Comparison of ENCODE assay signal across 19 cellular contexts in genomic region chr19:1116726-1117581, GRCh38. TPM values are rescaled to one million over a fixed set of nuclear protein-coding genes. Genes with fewer than 3 reads are reported as not detected.
DNase-seq lines count a peak whose midpoint lies in the region; ATAC-seq and TF ChIP-seq lines count a peak whose summit lies in the region.
"Had no signal": no experiment of that assay in that cellular context is flagged by ENCODE, and none has a peak within 500 bp of the region (broad histone marks: within the 10 kb centered on the region; RNA-seq: fewer than 3 reads in every experiment).

No MANE protein-coding gene starts in this region.

- no peaks in the 10 kb centered on the region for H3K9me3 ChIP-seq in IMR-90 (ENCODE audit: control insufficient read depth, insufficient read depth, low read length)
- H3K9me3 ChIP-seq in endodermal cell (ENCODE audit: control insufficient read depth, low read length), result no peaks in the 10 kb centered on the region
- H3K9me3 ChIP-seq in spleen, result no peaks in the 10 kb centered on the region

- TF ChIP-seq CTCF in GM23338 (conservative IDR thresholded peaks at IDR 0.05; ENCODE audit: low read depth in 2 of 2) (no peak), IMR-90 (conservative IDR thresholded peaks at IDR 0.05; ENCODE audit: low read depth, low read length) (no peak), endodermal cell (conservative IDR thresholded peaks at IDR 0.05) (no peak), spleen (IDR thresholded peaks at IDR 0.05 in 8 of 11, conservative IDR thresholded peaks at IDR 0.05 in 3 of 11) (no peak)

- H3K4me1 Mint-ChIP-seq in GM23338 (peaks cover 2% of the 10 kb centered on the region; the same call in 1 of the 3 replicates), endodermal cell (no peaks in the 10 kb centered on the region), T-cell (peaks cover 0 to 2% (median 1%) of the 10 kb centered on the region in 3 donors)

- H4K8ac ChIP-seq in IMR-90 (ENCODE audit: low read depth in 2 of 2, low read length in 2 of 2), result no peak overlapping the region

- DNase-seq in GM23338 (ENCODE audit: low spot score), result peak; percentile 57
- DNase-seq in IMR-90, result no peak
- peak; percentile 73 for DNase-seq in endodermal cell
- DNase-seq in spleen, result peak; percentile 72
- no peak for DNase-seq in NCI-H69 (lab: John Stamatoyannopoulos, UW)
- no peak for DNase-seq in T-cell
- no peak for DNase-seq in stimulated activated CD4-positive, alpha-beta T cell treated with anti-CD3 and anti-CD28 coated beads, Interleukin-2, amount 100 ng/mL, for 48 hours
- DNase-seq: ACHN, AML-193, GDM1, NCI-H1417 treated with DMSO at 0.1 percent for 48 hours, NCI-H187 treated with DMSO at 0.1 percent for 48 hours, NCI-H2227 treated with DMSO at 0.1 percent for 48 hours, NCI-H510A treated with DMSO at 0.1 percent for 48 hours, NCI-H82, RPMI8226 had no signal

- H3K4me3 ChIP-seq in GM23338, result no peak overlapping the region
- H3K4me3 ChIP-seq in IMR-90 (ENCODE audit: insufficient read depth, low read depth, low read length), result no peak overlapping the region
- H3K4me3 ChIP-seq in endodermal cell (ENCODE audit: low read length), result no peak overlapping the region
- H3K4me3 ChIP-seq in spleen, result no peak overlapping the region

- no peak overlapping the region for H4K5ac ChIP-seq in IMR-90 (ENCODE audit: low read depth, low read length)

- no peaks in the 10 kb centered on the region for H3K79me2 ChIP-seq in GM23338 (replicated peaks; ENCODE audit: insufficient read depth)

- TF ChIP-seq POLR2A in IMR-90 (IDR thresholded peaks at IDR 0.05; ENCODE audit: low read depth, low read length) (no peak), spleen (IDR thresholded peaks at IDR 0.05) (no peak)

- H2AFZ ChIP-seq in GM23338, result no peak overlapping the region
- H2AFZ ChIP-seq in IMR-90 (replicated peaks; ENCODE audit: low read length, poor library complexity), result no peak overlapping the region

- H3K9me2 ChIP-seq in GM23338 (ENCODE audit: insufficient read depth), result no peaks in the 10 kb centered on the region

- H3K27ac Mint-ChIP-seq in GM23338 (no peak overlapping the region), endodermal cell (no peak overlapping the region), T-cell (no peak overlapping the region)

- no peak for TF ChIP-seq RAD21 in IMR-90 (IDR thresholded peaks at IDR 0.05; ENCODE audit: low read length)

- no peak overlapping the region for H3K23ac ChIP-seq in IMR-90 (ENCODE audit: low read depth, low read length)

- no peak overlapping the region for H2BK120ac ChIP-seq in IMR-90 (ENCODE audit: low read depth, low read length)

- WGBS in IMR-90 (ENCODE audit: extremely low coverage in 2 of 2, insufficient read length in 1 of 2), 2 experiments, result 95% methylated on average over 37 of the region's 52 CpGs; no CpG with 5 or more reads in 1 of the 2 experiments
- WGBS in endodermal cell (ENCODE audit: insufficient coverage in 1 of 2, insufficient read length in 1 of 2), 2 experiments, result 94% methylated on average over 34 to 52 of the region's 52 CpGs
- 90 to 96% (median 92%) methylated on average over 36 to 52 of the region's 52 CpGs for WGBS in spleen, 5 donors

- POLR2A ChIA-PET in IMR-90 (lab: Charles Lee; ENCODE audit: unreplicated experiment), result no interaction called here
- POLR2A ChIA-PET in T-cell (lab: Charles Lee), result interaction anchor here in 1 of 2 donors (0.6 kb wide), 1 partner anchor 13 kb away, joined by 3 read pairs; no protein-coding TSS in a partner anchor

- H3K27me3 ChIP-seq in GM23338 (ENCODE audit: insufficient read depth), result no peaks in the 10 kb centered on the region
- no peaks in the 10 kb centered on the region for H3K27me3 ChIP-seq in IMR-90 (ENCODE audit: control insufficient read depth, insufficient read depth, low read length)
- no peaks in the 10 kb centered on the region for H3K27me3 ChIP-seq in endodermal cell (ENCODE audit: control insufficient read depth, insufficient read depth, low read length, poor library complexity, severe bottlenecking)
- H3K27me3 ChIP-seq in spleen (replicated peaks in 1 of 7), result no peaks in the 10 kb centered on the region

- 0 out of 2 replicates have a peak, but pooled peaks cover 3% of the 10 kb centered on the region for H3F3A ChIP-seq in GM23338 (replicated peaks; ENCODE audit: low read depth)

- H3K36me3 ChIP-seq in GM23338 (ENCODE audit: insufficient read depth) (no peaks in the 10 kb centered on the region), IMR-90 (ENCODE audit: control insufficient read depth, insufficient read depth, low read length) (peaks cover 86% of the 10 kb centered on the region), endodermal cell (ENCODE audit: control insufficient read depth, insufficient read depth, low read length) (peaks cover 34% of the 10 kb centered on the region), spleen (peaks cover 7 to 100% (median 99%) of the 10 kb centered on the region in 6 donors)

- H3K9ac ChIP-seq in IMR-90 (ENCODE audit: low read depth, low read length) (no peak overlapping the region), endodermal cell (ENCODE audit: extremely low read depth, low read length, poor library complexity, severe bottlenecking) (no peak overlapping the region)
- H3K9ac ChIP-seq: KMS-11 had no signal

- H2BK20ac ChIP-seq in IMR-90 (ENCODE audit: low read depth, low read length), result no peak overlapping the region

- H3K36me3 Mint-ChIP-seq in GM23338 (ENCODE audit: low read depth), result peaks cover 19% of the 10 kb centered on the region
- peaks cover 29% of the 10 kb centered on the region for H3K36me3 Mint-ChIP-seq in endodermal cell (ENCODE audit: low read depth)
- H3K36me3 Mint-ChIP-seq in T-cell, result peaks cover 10% of the 10 kb centered on the region

- H2AK5ac ChIP-seq in IMR-90 (ENCODE audit: low read depth, low read length), result no peak overlapping the region

- in situ Hi-C loops in IMR-90 (cut with MboI; ENCODE audit: low sequenced_read_pairs), result no loop called here

- CTCF ChIA-PET in IMR-90 (lab: Yijun Ruan, JAX) (no interaction called here), T-cell (lab: Charles Lee) (no interaction called here)

- intact Hi-C loops in IMR-90 (cut with micrococcal nuclease) (no loop called here), spleen (cut with DNase I; ENCODE audit: low total_unique reads) (no loop called here)

- H3K4me3 Mint-ChIP-seq in GM23338 (no peak overlapping the region), endodermal cell (no peak overlapping the region), T-cell (no peak overlapping the region)
- H3K4me3 Mint-ChIP-seq: CD14-positive monocyte had no signal

- H4K20me1 ChIP-seq in GM23338 (replicated peaks; ENCODE audit: insufficient read depth), result no peaks in the 10 kb centered on the region; the same call in 1 of the 2 replicates
- peaks cover 19% of the 10 kb centered on the region for H4K20me1 ChIP-seq in IMR-90 (ENCODE audit: insufficient read depth, low read length)

- H3K9me3 Mint-ChIP-seq in GM23338 (no peaks in the 10 kb centered on the region), endodermal cell (no peaks in the 10 kb centered on the region), T-cell (no peaks in the 10 kb centered on the region)

- peaks cover 11 to 41% of the 10 kb centered on the region in 2 experiments for H3K79me1 ChIP-seq in IMR-90 (ENCODE audit: low read depth in 1 of 2, low read length in 2 of 2)

- ATAC-seq in GM23338 (peak; percentile 7; the same call in 2 of the 3 replicates), IMR-90 (ENCODE audit: low read depth) (no peak), T-cell (replicated peaks in 1 of 4) (no peak)
- ATAC-seq: HCT116 had no signal

- H3K27me3 Mint-ChIP-seq in GM23338 (ENCODE audit: insufficient read depth, low read depth, poor library complexity) (peaks cover 6% of the 10 kb centered on the region), endodermal cell (ENCODE audit: insufficient read depth) (no peaks in the 10 kb centered on the region), T-cell (no peaks in the 10 kb centered on the region)

- H3K4me1 ChIP-seq in GM23338 (ENCODE audit: insufficient read depth) (no peaks in the 10 kb centered on the region), IMR-90 (ENCODE audit: control insufficient read depth, insufficient read depth, low read length) (peaks cover 11% of the 10 kb centered on the region), endodermal cell (ENCODE audit: control insufficient read depth, insufficient read depth, low read length) (no peaks in the 10 kb centered on the region), spleen (peaks cover 12 to 61% (median 25%) of the 10 kb centered on the region in 6 donors)

- no peak overlapping the region for H2BK5ac ChIP-seq in IMR-90 (ENCODE audit: low read depth, low read length, poor library complexity, severe bottlenecking)

- H3K18ac ChIP-seq in IMR-90 (ENCODE audit: low read depth, low read length), result no peak overlapping the region

- H3K27ac ChIP-seq in GM23338 (ENCODE audit: low read depth) (no peak overlapping the region), IMR-90 (ENCODE audit: insufficient read depth, low read length) (no peak overlapping the region), endodermal cell (ENCODE audit: low read depth, low read length) (no peak overlapping the region), spleen (peak overlapping the region in 3 of 8 donors; percentile 32 to 66 (median 41))
- H3K27ac ChIP-seq: KMS-11 had no signal

- BruUV-seq in IMR-90 (replicated peaks; lab: Mats Ljungman, UMichigan), result no TSS peak

- no peak overlapping the region for H3K56ac ChIP-seq in IMR-90 (ENCODE audit: extremely low read depth, insufficient read depth, low read length)

- H2BK15ac ChIP-seq in IMR-90 (ENCODE audit: low read depth, low read length), result no peak overlapping the region

- H2AK9ac ChIP-seq in IMR-90 (replicated peaks; ENCODE audit: low read depth, low read length, poor library complexity), result peak overlapping the region; percentile 16

- H4K91ac ChIP-seq in IMR-90 (ENCODE audit: insufficient read depth, low read depth, low read length), result no peak overlapping the region

- no peak overlapping the region for H3K14ac ChIP-seq in IMR-90 (replicated peaks; ENCODE audit: low read depth, low read length)

- H3K9me1 ChIP-seq in IMR-90 (ENCODE audit: insufficient read depth, low read length), result no peaks in the 10 kb centered on the region

- dilution Hi-C loops in IMR-90 (cut with HindIII; ENCODE audit: low sequenced_read_pairs, unreplicated experiment), result no loop called here

- no peak overlapping the region for H3K4ac ChIP-seq in IMR-90 (ENCODE audit: low read depth, low read length)

- H3K4me2 ChIP-seq in GM23338, result no peak overlapping the region
- no peak overlapping the region for H3K4me2 ChIP-seq in IMR-90 (ENCODE audit: low read depth, low read length)
- H3K4me2 ChIP-seq: KMS-11 had no signal

RNA-seq across cellular contexts. Expression of gene GPX4, which starts 13.2 kb away (rescaled TPM):
- 284 and 351 TPM in 2 replicates for total RNA-seq in GM23338 (2014; rRNA removed; shearing (Covaris generic))
- polyA plus RNA-seq in GM23338 (2016; fragmentation: Nextera tagmentation; extraction: Ambion mirVana) (543 and 573 TPM in 2 replicates), IMR-90 (2012; rRNA removed) (1,083 and 1,136 TPM in 2 replicates), spleen (100 to 1,000 TPM; 480 to 562 (median 522) TPM)
- total RNA-seq in IMR-90 (2012; rRNA removed) (357 and 415 TPM in 2 replicates), endodermal cell (100 to 1,000 TPM; 331 to 449 TPM), spleen (100 to 1,000 TPM; 138 to 275 (median 216) TPM), T-cell (100 to 1,000 TPM; 139 to 221 (median 196) TPM)
- 2,056 and 2,058 TPM in 2 replicates for polyA plus RNA-seq in IMR-90 (2012; cell fraction: cytosol; rRNA removed)
- polyA plus RNA-seq in IMR-90 (2012; cell fraction: nucleus; rRNA removed; ENCODE audit: low replicate concordance), result 1,128 and 1,215 TPM in 2 replicates
- polyA plus RNA-seq in endodermal cell (2013, experiment 1 of 2), result 418 TPM
- polyA plus RNA-seq in endodermal cell (2013, experiment 2 of 2), result 416 TPM

RNA-seq across cellular contexts. Expression of gene POLR2E, which starts 21.8 kb away (rescaled TPM):
- total RNA-seq in GM23338 (2014; rRNA removed; shearing (Covaris generic)), result 257 and 303 TPM in 2 replicates
- polyA plus RNA-seq in GM23338 (2016; fragmentation: Nextera tagmentation; extraction: Ambion mirVana), result 254 and 286 TPM in 2 replicates
- 195 and 294 TPM in 2 replicates for total RNA-seq in IMR-90 (2012; rRNA removed)
- polyA plus RNA-seq in IMR-90 (2012; rRNA removed), result 391 and 449 TPM in 2 replicates
- polyA plus RNA-seq in IMR-90 (2012; cell fraction: cytosol; rRNA removed), result 408 and 821 TPM in 2 replicates
- 242 and 436 TPM in 2 replicates for polyA plus RNA-seq in IMR-90 (2012; cell fraction: nucleus; rRNA removed; ENCODE audit: low replicate concordance)
- total RNA-seq in endodermal cell, result 100 to 1,000 TPM; 225 to 254 TPM
- polyA plus RNA-seq in endodermal cell (2013, experiment 1 of 2), result 192 TPM
- polyA plus RNA-seq in endodermal cell (2013, experiment 2 of 2), result 174 TPM
- total RNA-seq in spleen, result 100 to 1,000 TPM; 106 to 152 (median 123) TPM
- 100 to 1,000 TPM in 2 of 3 donors, 10 to 100 TPM in 1; 70.8 to 144 (median 105) TPM for polyA plus RNA-seq in spleen
- total RNA-seq in T-cell, result 100 to 1,000 TPM in 3 of 5 donors, 10 to 100 TPM in 2; 75.7 to 119 (median 101) TPM

RNA-seq across cellular contexts. Expression of gene ARHGAP45, which starts 50.0 kb away (rescaled TPM):
- 56.0 and 71.8 TPM in 2 replicates for total RNA-seq in GM23338 (2014; rRNA removed; shearing (Covaris generic))
- polyA plus RNA-seq in GM23338 (2016; fragmentation: Nextera tagmentation; extraction: Ambion mirVana), result 24.7 and 28.3 TPM in 2 replicates
- 0.83 and 1.3 TPM in 2 replicates for total RNA-seq in IMR-90 (2012; rRNA removed)
- 1.4 and 1.7 TPM in 2 replicates for polyA plus RNA-seq in IMR-90 (2012; rRNA removed)
- 2.0 and 2.2 TPM in 2 replicates for polyA plus RNA-seq in IMR-90 (2012; cell fraction: cytosol; rRNA removed)
- polyA plus RNA-seq in IMR-90 (2012; cell fraction: nucleus; rRNA removed; ENCODE audit: low replicate concordance), result 3.0 and 10.5 TPM in 2 replicates
- total RNA-seq in endodermal cell, result 10 to 100 TPM; 14.8 to 17.1 TPM
- polyA plus RNA-seq in endodermal cell (2013, experiment 1 of 2), result 5.9 TPM
- polyA plus RNA-seq in endodermal cell (2013, experiment 2 of 2), result 4.8 TPM
- 100 to 1,000 TPM; 161 to 258 (median 237) TPM for total RNA-seq in spleen
- polyA plus RNA-seq in spleen, result 100 to 1,000 TPM; 205 to 356 (median 329) TPM
- 1,000 to 10,000 TPM in 3 of 5 donors, 100 to 1,000 TPM in 2; 729 to 1,130 (median 1,073) TPM for total RNA-seq in T-cell

RNA-seq across cellular contexts. Expression of gene SBNO2, which starts 57.1 kb away (rescaled TPM):
- 28.0 and 35.4 TPM in 2 replicates for total RNA-seq in GM23338 (2014; rRNA removed; shearing (Covaris generic))
- polyA plus RNA-seq in GM23338 (2016; fragmentation: Nextera tagmentation; extraction: Ambion mirVana) (6.3 and 6.9 TPM in 2 replicates), IMR-90 (2012; rRNA removed) (40.4 and 40.5 TPM in 2 replicates), spleen (10 to 100 TPM; 16.2 to 62.0 (median 29.8) TPM)
- total RNA-seq in IMR-90 (2012; rRNA removed) (13.4 and 13.6 TPM in 2 replicates), endodermal cell (10 to 100 TPM; 43.3 to 50.4 TPM), spleen (100 to 1,000 TPM in 5 of 7 donors, 10 to 100 TPM in 2; 51.7 to 230 (median 168) TPM), T-cell (100 to 1,000 TPM in 3 of 5 donors, 10 to 100 TPM in 2; 90.2 to 115 (median 106) TPM)
- 16.4 and 33.2 TPM in 2 replicates for polyA plus RNA-seq in IMR-90 (2012; cell fraction: cytosol; rRNA removed)
- polyA plus RNA-seq in IMR-90 (2012; cell fraction: nucleus; rRNA removed; ENCODE audit: low replicate concordance), result 123 and 292 TPM in 2 replicates
- polyA plus RNA-seq in endodermal cell (2013, experiment 1 of 2), result 17.7 TPM
- polyA plus RNA-seq in endodermal cell (2013, experiment 2 of 2), result 17.6 TPM

Comparison
In these comparisons a context has a peak if more than half of its experiments do, and no peak if none do; other contexts are left out.
1. DNase-seq: peak in GM23338 (single experiment), endodermal cell (single experiment) and spleen (single experiment); none in IMR-90 (single experiment), NCI-H69 (single experiment), T-cell (0 of 34) and stimulated activated CD4-positive, alpha-beta T cell treated with anti-CD3 and anti-CD28 coated beads, Interleukin-2, amount 100 ng/mL, for 48 hours (0 of 2).